In the genomic region with DNA sequence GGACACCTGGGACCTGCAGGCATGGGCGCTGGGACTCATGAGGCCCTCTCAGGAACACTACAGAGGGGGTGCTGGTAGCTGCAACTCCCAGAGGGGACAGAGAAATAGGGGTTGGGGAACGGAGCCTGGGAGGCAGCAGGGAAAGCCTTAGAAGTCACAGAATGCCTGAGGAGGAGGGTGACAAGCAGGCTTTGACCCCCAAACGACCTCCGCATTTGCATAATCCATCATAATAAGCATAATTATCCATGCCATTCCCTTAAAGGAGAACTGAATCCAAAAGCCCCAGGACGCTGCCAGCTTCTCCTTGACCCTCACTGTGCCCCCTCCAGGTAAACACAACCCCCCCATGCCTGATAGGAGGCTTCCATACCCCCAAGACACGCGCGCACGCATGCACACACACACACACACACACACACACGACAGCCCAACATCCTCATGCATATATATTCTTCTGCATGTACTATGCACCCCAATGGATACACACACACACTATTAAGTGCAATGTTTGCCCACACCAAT, we compare ENCODE assay signal across 21 cellular contexts. TPM values are rescaled to one million over a fixed set of nuclear protein-coding genes. Genes with fewer than 3 reads are reported as not detected.
A peak's percentile ranks its signal among the peaks of the same experiment; 100 is the strongest.
DNase-seq lines count a peak whose midpoint lies in the region; ATAC-seq and TF ChIP-seq lines count a peak whose summit lies in the region.
"Had no signal": no experiment of that assay in that cellular context is flagged by ENCODE, and none has a peak within 500 bp of the region (broad histone marks: within the 10 kb centered on the region; RNA-seq: fewer than 3 reads in every experiment).

No MANE protein-coding gene starts in this region.

- no peaks in the 10 kb centered on the region for H3K9me3 Mint-ChIP-seq in activated CD4-positive, alpha-beta T cell treated with anti-CD3 and anti-CD28 coated beads, Interleukin-2, amount 10 ng/mL, durations not matched to agents 7 days and 5 days
- H3K9me3 Mint-ChIP-seq: naive thymus-derived CD4-positive, alpha-beta T cell had no signal

- H3K27ac Mint-ChIP-seq in activated CD4-positive, alpha-beta T cell treated with anti-CD3 and anti-CD28 coated beads, Interleukin-2, amount 10 ng/mL, durations not matched to agents 7 days and 5 days: no peak overlapping the region

- TF ChIP-seq EP300 in gastroesophageal sphincter (IDR thresholded peaks at IDR 0.05): no peak

- H3K4me1 ChIP-seq in gastroesophageal sphincter: peaks cover 0 to 93% (median 50%) of the 10 kb centered on the region in 3 donors

- H3K4me3 Mint-ChIP-seq in activated CD4-positive, alpha-beta T cell treated with anti-CD3 and anti-CD28 coated beads, Interleukin-2, amount 10 ng/mL, durations not matched to agents 7 days and 5 days: no peak overlapping the region

- peaks cover 24% of the 10 kb centered on the region for H3K27me3 Mint-ChIP-seq in activated CD4-positive, alpha-beta T cell treated with anti-CD3 and anti-CD28 coated beads, Interleukin-2, amount 10 ng/mL, durations not matched to agents 7 days and 5 days

- peaks cover 0 to 12% of the 10 kb centered on the region in 2 donors for H3K36me3 ChIP-seq in gastroesophageal sphincter

- ATAC-seq in gastroesophageal sphincter: no peak
- ATAC-seq in esophagus mucosa: no peak

- DNase-seq in NCI-H1417 (lab: John Stamatoyannopoulos, UW): peak in 2 of 3 experiments; percentile 48 to 70
- DNase-seq in NCI-H1417 treated with DMSO at 0.1 percent for 48 hours (lab: John Stamatoyannopoulos, UW): no peak
- peak; percentile 18 for DNase-seq in NCI-H524 treated with DMSO at 0.1 percent for 48 hours (lab: John Stamatoyannopoulos, UW)
- no peak for DNase-seq in NCI-H1436 treated with DMSO at 0.1 percent for 48 hours (lab: John Stamatoyannopoulos, UW)
- DNase-seq in activated CD4-positive, alpha-beta T cell treated with anti-CD3 and anti-CD28 coated beads, Interleukin-2, amount 10 ng/mL, durations not matched to agents 7 days and 5 days: no peak
- DNase-seq: activated CD8-positive, alpha-beta memory T cell treated with anti-CD3 and anti-CD28 coated beads for 24 hours; activated naive CD4-positive, alpha-beta T cell treated with anti-CD3 and anti-CD28 coated beads, Interleukin-2, amount 50 U/mL, for 16 hours; activated T-cell treated with anti-CD3 and anti-CD28 coated beads, Interleukin-2, amount 50 U/mL, for 48 hours; AML-193; effector memory CD4-positive, alpha-beta T cell; EL; naive thymus-derived CD4-positive, alpha-beta T cell; stimulated activated naive CD4-positive, alpha-beta T cell; T-helper 9 cell had no signal

- TF ChIP-seq POLR2A in gastroesophageal sphincter (IDR thresholded peaks at IDR 0.05): no peak

- H3K27me3 ChIP-seq in gastroesophageal sphincter: no peaks in the 10 kb centered on the region
- H3K27me3 ChIP-seq: tibial nerve had no signal

- no peaks in the 10 kb centered on the region for H3K9me3 ChIP-seq in gastroesophageal sphincter
- H3K9me3 ChIP-seq: SK-N-SH, tibial nerve had no signal

- CTCF ChIA-PET in activated CD4-positive, alpha-beta T cell treated with anti-CD3 and anti-CD28 coated beads, Interleukin-2, amount 10 ng/mL, durations not matched to agents 7 days and 5 days (lab: Charles Lee): interaction anchor here (1.4 kb wide), 1 partner anchor 79 kb away, joined by 3 read pairs; no protein-coding TSS in a partner anchor

- POLR2A ChIA-PET in activated CD4-positive, alpha-beta T cell treated with anti-CD3 and anti-CD28 coated beads, Interleukin-2, amount 10 ng/mL, durations not matched to agents 7 days and 5 days (lab: Charles Lee): no interaction called here

- 45 to 58% methylated on average over 9 to 10 of the region's 10 CpGs for WGBS in gastroesophageal sphincter (ENCODE audit: low coverage in 1 of 2), 2 donors

- H3K4me3 ChIP-seq in gastroesophageal sphincter: no peak overlapping the region
- H3K4me3 ChIP-seq: tibial nerve had no signal

- H3K4me1 Mint-ChIP-seq in activated CD4-positive, alpha-beta T cell treated with anti-CD3 and anti-CD28 coated beads, Interleukin-2, amount 10 ng/mL, durations not matched to agents 7 days and 5 days: no peaks in the 10 kb centered on the region

- H3K36me3 Mint-ChIP-seq in activated CD4-positive, alpha-beta T cell treated with anti-CD3 and anti-CD28 coated beads, Interleukin-2, amount 10 ng/mL, durations not matched to agents 7 days and 5 days (ENCODE audit: low read depth): no peaks in the 10 kb centered on the region
- H3K36me3 Mint-ChIP-seq: naive thymus-derived CD4-positive, alpha-beta T cell had no signal

- H3K27ac ChIP-seq in gastroesophageal sphincter (peak overlapping the region in 3 of 4 donors; percentile 80 to 84 (median 84)), temporal lobe (ENCODE audit: low read depth, low read length) (peak overlapping the region; percentile 52)
- H3K27ac ChIP-seq: 22Rv1, HL-60 had no signal

- TF ChIP-seq CTCF in gastroesophageal sphincter (IDR thresholded peaks at IDR 0.05): no peak

RNA-seq across cellular contexts. Expression of gene SDC3, which starts 27.9 kb away (rescaled TPM):
- 100 to 1,000 TPM in 1 of 4 donors, 10 to 100 TPM in 3; 45.1 to 112 (median 52.6) TPM for total RNA-seq in gastroesophageal sphincter
- 98.1 TPM for total RNA-seq in temporal lobe
- 3.3 TPM for total RNA-seq in esophagus mucosa
- under 1 TPM; 0.10 to 0.12 TPM for total RNA-seq in activated CD4-positive, alpha-beta T cell treated with anti-CD3 and anti-CD28 coated beads, Interleukin-2, amount 10 ng/mL, durations not matched to agents 7 days and 5 days

Comparison
In these comparisons a context has a peak if more than half of its experiments do, and no peak if none do; other contexts are left out.
1. DNase-seq: peak in NCI-H1417 (2 of 3) and NCI-H524 treated with DMSO at 0.1 percent for 48 hours (single experiment); none in NCI-H1417 treated with DMSO at 0.1 percent for 48 hours (single experiment), NCI-H1436 treated with DMSO at 0.1 percent for 48 hours (single experiment) and activated CD4-positive, alpha-beta T cell treated with anti-CD3 and anti-CD28 coated beads, Interleukin-2, amount 10 ng/mL, durations not matched to agents 7 days and 5 days (single experiment).
2. RNA of gene SDC3, which starts 27.9 kb away (total RNA-seq): 98.1 TPM in temporal lobe (single experiment) and 45.1 to 112 TPM in gastroesophageal sphincter; 3.3 TPM in esophagus mucosa (single experiment) and 0.10 to 0.12 TPM in activated CD4-positive, alpha-beta T cell treated with anti-CD3 and anti-CD28 coated beads, Interleukin-2, amount 10 ng/mL, durations not matched to agents 7 days and 5 days; every median in the first group is over 10 times any median in the second.